Comparison of ENCODE assay signal across 8 cellular contexts in genomic region chr16:3021449-3022207, GRCh38. TPM values are rescaled to one million over a fixed set of nuclear protein-coding genes. Genes with fewer than 3 reads are reported as not detected.
DNase-seq lines count a peak whose midpoint lies in the region; ATAC-seq and TF ChIP-seq lines count a peak whose summit lies in the region.

No MANE protein-coding gene starts in this region.

- no peak overlapping the region for H3K9ac ChIP-seq in neural progenitor cell

- H3K27me3 Mint-ChIP-seq in CD14-positive monocyte (ENCODE audit: low read depth in 3 of 3) (peaks cover 22 to 26% (median 22%) of the 10 kb centered on the region in 3 donors), neural progenitor cell (ENCODE audit: insufficient read depth, low read depth) (peaks cover 36% of the 10 kb centered on the region)

- H3K9me3 ChIP-seq in neural progenitor cell (ENCODE audit: low read depth), result no peaks in the 10 kb centered on the region

- TF ChIP-seq CTCF in CD14-positive monocyte (IDR thresholded peaks at IDR 0.05), result no peak
- peak; percentile 17 for TF ChIP-seq CTCF in RWPE1 (conservative IDR thresholded peaks at IDR 0.05; ENCODE audit: low read depth)
- TF ChIP-seq CTCF in fibroblast of the aortic adventitia (IDR thresholded peaks at IDR 0.05; ENCODE audit: insufficient read depth, low read length), result peak; percentile 44
- peak; percentile 61 for TF ChIP-seq CTCF in neural progenitor cell (IDR thresholded peaks at IDR 0.05)

- peak overlapping the region; percentile 87 to 99 (median 95) for H3K27ac Mint-ChIP-seq in CD14-positive monocyte
- H3K27ac Mint-ChIP-seq in neural progenitor cell, result peak overlapping the region; percentile 87

- POLR2A ChIA-PET in RWPE1 (lab: Yijun Ruan, JAX; ENCODE audit: low non-redundant PET), result interaction anchor here (0.5 to 5.0 kb wide), 10 partner anchors 9 to 574 kb away, joined by 3 to 49 read pairs (median 7); partner anchors contain the start of gene KCTD5

- H2AFZ ChIP-seq in neural progenitor cell (replicated peaks), result no peak overlapping the region

- CTCF ChIA-PET in RWPE1 (lab: Yijun Ruan, JAX), result interaction anchor here (0.6 to 2.6 kb wide), 7 partner anchors 9 to 108 kb away, joined by 3 to 13 read pairs (median 4); no protein-coding TSS in a partner anchor

- H3K4me1 Mint-ChIP-seq in CD14-positive monocyte (peaks cover 55% of the 10 kb centered on the region), neural progenitor cell (peaks cover 52% of the 10 kb centered on the region)

- H3K4me3 ChIP-seq in fibroblast of the aortic adventitia (ENCODE audit: low read depth, low read length) (peak overlapping the region; percentile 92), neural progenitor cell (peak overlapping the region; percentile 75)

- H3K4me3 Mint-ChIP-seq in CD14-positive monocyte (peak overlapping the region; percentile 88 to 96), neural progenitor cell (peak overlapping the region; percentile 93)

- H4K20me1 ChIP-seq in neural progenitor cell (ENCODE audit: low read depth), result peaks cover 49% of the 10 kb centered on the region

- peak overlapping the region; percentile 84 for H3K4me2 ChIP-seq in neural progenitor cell

- DNase-seq in CD14-positive monocyte (ENCODE audit: low spot score), result peak; percentile 94
- peak; percentile 68 for DNase-seq in RWPE1 (ENCODE audit: low spot score)
- peak; percentile 76 for DNase-seq in activated T-helper 9 cell treated with anti-CD3 and anti-CD28 coated beads, Interleukin-2, amount 50 U/mL, for 16 hours (ENCODE audit: low read depth)
- DNase-seq in fibroblast of the aortic adventitia (ENCODE audit: low read depth), result peak; percentile 92
- DNase-seq in neural progenitor cell (ENCODE audit: low spot score), result peak; percentile 96
- peak; percentile 96 for DNase-seq in stromal cell of bone marrow (ENCODE audit: low read depth)

- peaks cover 11 to 14% of the 10 kb centered on the region in 2 donors for H3K36me3 Mint-ChIP-seq in CD14-positive monocyte
- peaks cover 6% of the 10 kb centered on the region for H3K36me3 Mint-ChIP-seq in neural progenitor cell

- H3F3A ChIP-seq in neural progenitor cell (ENCODE audit: low read depth), result peaks cover 57% of the 10 kb centered on the region

- peaks cover 21% of the 10 kb centered on the region for H3K4me1 ChIP-seq in neural progenitor cell

- intact Hi-C loops in CD14-positive monocyte (cut with micrococcal nuclease), result loop anchor here (2.0 to 10.0 kb wide), 5 partner anchors 15 to 1251 kb away; partner anchors contain the start of genes ELOB (in 1 of the 2), PAQR4 (in 1 of the 2) and TFAP4 (in 1 of the 2)

- H3K9me3 Mint-ChIP-seq in CD14-positive monocyte (peaks cover 0 to 8% (median 0%) of the 10 kb centered on the region in 7 donors), neural progenitor cell (no peaks in the 10 kb centered on the region)

- ATAC-seq in HG03135 (IDR thresholded peaks at IDR 0.05; ENCODE audit: unreplicated experiment), result peak; percentile 32
- no peak for ATAC-seq in HG02678 (IDR thresholded peaks at IDR 0.05; ENCODE audit: unreplicated experiment)

- no peaks in the 10 kb centered on the region for H3K36me3 ChIP-seq in neural progenitor cell

- peaks cover 24% of the 10 kb centered on the region for H3K79me2 ChIP-seq in neural progenitor cell (ENCODE audit: low read depth)

- H3K27ac ChIP-seq in RWPE1 (peak overlapping the region; percentile 99), neural progenitor cell (no peak overlapping the region)

- H3K27me3 ChIP-seq in neural progenitor cell, result peaks cover 26% of the 10 kb centered on the region

RNA-seq across cellular contexts. Expression of gene TNFRSF12A, which starts 1.5 kb away (rescaled TPM):
- 1 to 10 TPM; 2.9 to 6.2 TPM for polyA plus RNA-seq in CD14-positive monocyte
- total RNA-seq in fibroblast of the aortic adventitia (ENCODE audit: low replicate concordance) (26.7 and 124 TPM in 2 replicates), neural progenitor cell (ENCODE audit: low replicate concordance) (6.7 and 14.3 TPM in 2 replicates)

RNA-seq across cellular contexts. Expression of gene HCFC1R1, which starts 2.1 kb away (rescaled TPM):
- polyA plus RNA-seq in CD14-positive monocyte, result 10 to 100 TPM; 16.7 to 19.9 TPM
- total RNA-seq in fibroblast of the aortic adventitia (ENCODE audit: low replicate concordance) (40.6 and 45.6 TPM in 2 replicates), neural progenitor cell (ENCODE audit: low replicate concordance) (1.6 and 15.7 TPM in 2 replicates)

RNA-seq across cellular contexts. Expression of gene THOC6, which starts 2.2 kb away (rescaled TPM):
- 10 to 100 TPM; 42.4 to 57.7 TPM for polyA plus RNA-seq in CD14-positive monocyte
- total RNA-seq in fibroblast of the aortic adventitia (ENCODE audit: low replicate concordance) (16.3 and 30.2 TPM in 2 replicates), neural progenitor cell (ENCODE audit: low replicate concordance) (16.6 and 28.6 TPM in 2 replicates)

RNA-seq across cellular contexts. Expression of gene CLDN6, which starts 3.6 kb away (rescaled TPM):
- polyA plus RNA-seq in CD14-positive monocyte, result not detected
- total RNA-seq in fibroblast of the aortic adventitia (ENCODE audit: low replicate concordance), result 1.1 TPM in 1 of 2 replicates, not detected in the other
- 31.6 and 60.0 TPM in 2 replicates for total RNA-seq in neural progenitor cell (ENCODE audit: low replicate concordance)

RNA-seq across cellular contexts. Expression of gene CLDN9, which starts 8.9 kb away (rescaled TPM):
- polyA plus RNA-seq in CD14-positive monocyte, result not detected
- total RNA-seq in fibroblast of the aortic adventitia (ENCODE audit: low replicate concordance) (not detected in 2 replicates), neural progenitor cell (ENCODE audit: low replicate concordance) (not detected in 2 replicates)
